19 cellular contexts compared by ENCODE assay signal in the genomic region with DNA sequence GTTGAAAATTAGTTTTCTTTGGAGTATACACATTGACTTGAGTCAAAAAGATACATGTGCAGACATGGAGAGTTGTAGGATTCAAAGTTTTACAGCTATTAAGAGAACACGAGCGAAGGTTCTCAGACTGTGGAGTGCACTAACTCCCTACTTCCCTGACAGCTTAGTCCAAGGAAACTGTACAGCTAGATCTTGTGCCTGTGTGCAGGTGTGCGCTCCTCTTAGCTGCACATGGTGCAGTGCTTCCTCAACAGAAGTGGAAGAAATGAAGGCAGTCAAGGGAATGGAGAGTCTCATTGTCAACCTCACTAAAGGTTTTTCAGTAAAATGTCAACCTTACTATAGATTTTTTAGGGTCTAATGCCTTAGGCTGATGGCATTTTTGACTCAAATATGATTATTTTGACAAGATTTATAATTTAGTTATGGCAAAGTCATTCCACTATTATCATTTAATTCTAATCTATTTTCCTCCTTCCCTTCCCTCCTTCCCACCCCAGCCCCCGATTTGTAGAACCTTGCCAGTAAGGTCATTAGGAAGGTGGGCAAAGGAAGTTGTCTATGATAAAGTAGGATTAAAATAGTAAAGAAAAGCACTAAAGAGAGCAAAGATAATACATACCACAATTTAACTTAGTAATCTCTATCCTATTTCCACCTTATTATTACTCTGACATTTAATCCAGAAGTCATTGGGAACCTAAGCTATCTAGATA. TPM values are rescaled to one million over a fixed set of nuclear protein-coding genes. Genes with fewer than 3 reads are reported as not detected.
"Had no signal": no experiment of that assay in that cellular context is flagged by ENCODE, and none has a peak within 500 bp of the region (broad histone marks: within the 10 kb centered on the region; RNA-seq: fewer than 3 reads in every experiment).

No MANE protein-coding gene starts in this region.

- H3K4me1 ChIP-seq: testis had no signal

- H3K4me2 ChIP-seq: hepatocyte, smooth muscle cell had no signal

- H2AFZ ChIP-seq: hepatocyte had no signal

- H3K9me3 ChIP-seq: neutrophil, stomach, testis had no signal

- H3K27me3 Mint-ChIP-seq: activated CD8-positive, alpha-beta T cell treated with anti-CD3 and anti-CD28 coated beads for 36 hours had no signal

- DNase-seq: activated CD4-positive, alpha-beta T cell treated with anti-CD3 and anti-CD28 coated beads, Interleukin-2, amount 10 ng/mL, durations not matched to agents 24 days and 14 days; activated CD8-positive, alpha-beta T cell treated with anti-CD3 and anti-CD28 coated beads for 36 hours; activated naive CD4-positive, alpha-beta T cell; activated T-cell treated with anti-CD3 and anti-CD28 coated beads, Interleukin-2, amount 50 U/mL, for 1 hour; anterior cingulate cortex; cortex of kidney; effector CD4-positive, alpha-beta T cell; natural killer cell; stimulated activated CD4-positive, alpha-beta T cell treated with anti-CD3 and anti-CD28 coated beads, Interleukin-4, amount 100 ng/mL, for 24 hours; stomach; T-helper 1 cell; T-helper 9 cell; testis had no signal

- H3K79me2 ChIP-seq: hepatocyte had no signal

- H3K36me3 ChIP-seq: neutrophil had no signal

- H3K4me3 Mint-ChIP-seq: activated CD4-positive, alpha-beta T cell treated with anti-CD3 and anti-CD28 coated beads, Interleukin-2, amount 10 ng/mL, durations not matched to agents 24 days and 14 days; activated CD8-positive, alpha-beta T cell treated with anti-CD3 and anti-CD28 coated beads for 36 hours; activated T-helper 17 cell treated with anti-CD3 and anti-CD28 coated beads, Interleukin-2, amount 50 U/mL, for 72 hours; natural killer cell; stimulated activated effector memory CD8-positive, alpha-beta T cell treated with anti-CD3 and anti-CD28 coated beads, Interleukin-12 subunit alpha, Interleukin-12 subunit beta, amount 100 ng/mL, for 72 hours had no signal

- H3K9me3 Mint-ChIP-seq: activated CD4-positive, alpha-beta T cell treated with anti-CD3 and anti-CD28 coated beads, Interleukin-2, amount 10 ng/mL, durations not matched to agents 24 days and 14 days; activated CD8-positive, alpha-beta T cell treated with anti-CD3 and anti-CD28 coated beads for 36 hours; activated T-helper 17 cell treated with anti-CD3 and anti-CD28 coated beads, Interleukin-2, amount 50 U/mL, for 72 hours; natural killer cell; stimulated activated effector memory CD8-positive, alpha-beta T cell treated with anti-CD3 and anti-CD28 coated beads, Interleukin-12 subunit alpha, Interleukin-12 subunit beta, amount 100 ng/mL, for 72 hours had no signal

- H3K27ac ChIP-seq: hepatocyte, neutrophil, testis had no signal

- ATAC-seq: activated CD8-positive, alpha-beta T cell treated with anti-CD3 and anti-CD28 coated beads for 36 hours; activated T-helper 17 cell treated with anti-CD3 and anti-CD28 coated beads, Interleukin-2, amount 50 U/mL, for 72 hours; natural killer cell; stimulated activated effector memory CD8-positive, alpha-beta T cell treated with anti-CD3 and anti-CD28 coated beads, Interleukin-12 subunit alpha, Interleukin-12 subunit beta, amount 100 ng/mL, for 72 hours had no signal

- H3K36me3 Mint-ChIP-seq: stimulated activated effector memory CD8-positive, alpha-beta T cell treated with anti-CD3 and anti-CD28 coated beads, Interleukin-12 subunit alpha, Interleukin-12 subunit beta, amount 100 ng/mL, for 72 hours had no signal

- H3K4me1 Mint-ChIP-seq: activated CD4-positive, alpha-beta T cell treated with anti-CD3 and anti-CD28 coated beads, Interleukin-2, amount 10 ng/mL, durations not matched to agents 24 days and 14 days; activated T-helper 17 cell treated with anti-CD3 and anti-CD28 coated beads, Interleukin-2, amount 50 U/mL, for 72 hours; natural killer cell; stimulated activated effector memory CD8-positive, alpha-beta T cell treated with anti-CD3 and anti-CD28 coated beads, Interleukin-12 subunit alpha, Interleukin-12 subunit beta, amount 100 ng/mL, for 72 hours had no signal

- H3K27ac Mint-ChIP-seq: activated CD4-positive, alpha-beta T cell treated with anti-CD3 and anti-CD28 coated beads, Interleukin-2, amount 10 ng/mL, durations not matched to agents 24 days and 14 days; activated CD8-positive, alpha-beta T cell treated with anti-CD3 and anti-CD28 coated beads for 36 hours; activated T-helper 17 cell treated with anti-CD3 and anti-CD28 coated beads, Interleukin-2, amount 50 U/mL, for 72 hours; natural killer cell; stimulated activated effector memory CD8-positive, alpha-beta T cell treated with anti-CD3 and anti-CD28 coated beads, Interleukin-12 subunit alpha, Interleukin-12 subunit beta, amount 100 ng/mL, for 72 hours had no signal

- H3K27me3 ChIP-seq: hepatocyte, neutrophil, stomach, testis had no signal

- H3K4me3 ChIP-seq: hepatocyte, lung, smooth muscle cell, stomach, testis had no signal

RNA-seq across cellular contexts. Expression of a gene that starts 13.6 kb away (rescaled TPM):
- total RNA-seq: activated CD4-positive, alpha-beta T cell treated with anti-CD3 and anti-CD28 coated beads, Interleukin-2, amount 10 ng/mL, durations not matched to agents 24 days and 14 days; activated CD8-positive, alpha-beta T cell treated with anti-CD3 and anti-CD28 coated beads for 36 hours; activated T-helper 17 cell treated with anti-CD3 and anti-CD28 coated beads, Interleukin-2, amount 50 U/mL, for 72 hours; smooth muscle cell had no signal
- polyA plus RNA-seq: smooth muscle cell had no signal
